Comparison of ENCODE assay signal across 10 cellular contexts in the genomic region with DNA sequence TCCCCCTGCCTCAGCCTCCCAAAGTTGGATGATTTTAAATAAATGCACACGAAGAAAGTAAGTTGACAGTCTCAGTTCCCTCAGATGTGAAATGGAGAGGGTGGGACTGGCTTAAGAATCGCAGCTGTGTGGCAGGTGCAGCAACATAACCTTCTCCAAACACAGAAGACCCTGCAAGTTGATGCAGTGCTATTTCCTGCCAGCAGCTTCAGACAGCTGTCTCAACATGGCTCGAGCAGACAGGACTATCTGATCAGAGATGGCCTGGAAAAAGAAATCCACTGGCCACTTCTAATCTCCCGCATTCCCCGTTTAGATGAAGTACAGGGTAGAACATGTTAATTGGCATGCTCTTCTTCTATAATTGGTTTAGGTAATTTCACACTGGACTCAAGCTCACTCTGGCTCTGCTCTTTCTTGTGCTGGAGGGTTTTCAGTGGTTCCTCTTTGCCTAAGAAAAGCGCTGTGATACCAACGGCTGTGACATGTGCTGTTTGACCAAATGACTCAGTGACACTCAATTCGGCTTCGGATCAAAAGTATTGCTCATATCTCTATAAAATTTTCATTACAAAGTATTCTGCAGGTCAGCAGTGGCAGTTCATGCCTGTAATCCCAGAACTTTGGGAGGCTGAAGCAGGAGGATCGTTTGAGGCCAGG. TPM values are rescaled to one million over a fixed set of nuclear protein-coding genes. Genes with fewer than 3 reads are reported as not detected.
DNase-seq lines count a peak whose midpoint lies in the region; ATAC-seq, FAIRE-seq and TF ChIP-seq lines count a peak whose summit lies in the region.
"Had no signal": no experiment of that assay in that cellular context is flagged by ENCODE, and none has a peak within 500 bp of the region (broad histone marks: within the 10 kb centered on the region; RNA-seq: fewer than 3 reads in every experiment).

No MANE protein-coding gene starts in this region.

- peak; percentile 32 for DNase-seq in GM12878 (ENCODE audit: low read depth, low spot score)
- DNase-seq in NCI-H1417 (lab: John Stamatoyannopoulos, UW), result no peak
- no peak for DNase-seq in ecto neural progenitor cell (ENCODE audit: low spot score)
- DNase-seq in uterus, result no peak
- DNase-seq: COR-L47 had no signal

- CTCF ChIA-PET in GM12878 (lab: Yijun Ruan, JAX), result interaction anchor here (0.6 to 6.9 kb wide), 13 partner anchors 14 to 453 kb away, joined by 3 to 59 read pairs (median 6); a partner anchor contains a TSS

- RAD21 ChIA-PET in GM12878 (lab: Charles Lee; ENCODE audit: unreplicated experiment), result interaction anchor here (0.6 to 3.1 kb wide), 13 partner anchors 14 to 275 kb away, joined by 3 to 20 read pairs (median 4); a partner anchor contains a TSS

- peak overlapping the region; percentile 74 for H2AFZ ChIP-seq in GM12878 (ENCODE audit: control insufficient read depth, low read depth, low read length)

- in situ Hi-C loops in GM12878 (cut with MboI), result no loop called here

- peak in 1 of 2 experiments; percentile 59; a peak in 1 of 4 replicates for TF ChIP-seq EP300 in GM12878 (IDR thresholded peaks at IDR 0.05; ENCODE audit: borderline replicate concordance in 1 of 2, control insufficient read depth in 1 of 2, low read depth in 2 of 2, low read length in 2 of 2)

- H3K9ac ChIP-seq in GM12878 (ENCODE audit: control insufficient read depth, insufficient read depth, low read length), result peak overlapping the region; percentile 46

- SMC1A ChIA-PET in GM12878 (lab: Charles Lee; ENCODE audit: uncharacterized antibody, unreplicated experiment), result interaction anchor here (0.9 to 6.2 kb wide), 16 partner anchors 9 to 487 kb away, joined by 3 to 70 read pairs (median 6); a partner anchor contains a TSS

- TSS peak; percentile 51 for BruUV-seq in GM12878 (replicated peaks; lab: Mats Ljungman, UMichigan)

- WGBS in GM12878 (ENCODE audit: insufficient coverage, insufficient replicate concordance, low lambda C conversion rate, missing lambda C conversion rate), result 25% methylated on average over 10 of the region's 10 CpGs

- H3K4me3 ChIP-seq in DOHH2 (ENCODE audit: low read length) (peak overlapping the region; percentile 73), GM12878 (no peak overlapping the region), uterus (no peak overlapping the region)
- H3K4me3 ChIP-seq: skin epidermis had no signal

- peak overlapping the region; percentile 99 for H3K27ac ChIP-seq in DOHH2 (ENCODE audit: low read depth, low read length)
- peak overlapping the region; percentile 97 for H3K27ac ChIP-seq in GM12878 (ENCODE audit: control insufficient read depth, insufficient read depth)
- H3K27ac ChIP-seq in uterus, result peak overlapping the region in 1 of 2 donors; percentile 27

- no peak for TF ChIP-seq CTCF in DOHH2 (IDR thresholded peaks at IDR 0.05; ENCODE audit: low read depth, low read length, poor library complexity, severe bottlenecking)
- no peak for TF ChIP-seq CTCF in GM12878 (IDR thresholded peaks at IDR 0.05 in 2 of 3, conservative IDR thresholded peaks at IDR 0.05 in 1 of 3; ENCODE audit: control insufficient read depth in 2 of 3, extremely low read depth in 1 of 3, insufficient read depth in 1 of 3, low read depth in 3 of 3, low read length in 3 of 3)
- no peak for TF ChIP-seq CTCF in uterus (IDR thresholded peaks at IDR 0.05)

- peaks cover 88% of the 10 kb centered on the region for H3K4me1 ChIP-seq in DOHH2 (ENCODE audit: control insufficient read depth, low read length)
- H3K4me1 ChIP-seq in GM12878 (ENCODE audit: control insufficient read depth, insufficient read depth, low read length), result peaks cover 39% of the 10 kb centered on the region
- no peaks in the 10 kb centered on the region for H3K4me1 ChIP-seq in uterus

- H3K4me2 ChIP-seq in DOHH2 (ENCODE audit: low read length), result peak overlapping the region; percentile 94
- peak overlapping the region; percentile 63 for H3K4me2 ChIP-seq in GM12878 (ENCODE audit: control insufficient read depth, insufficient read depth)

- H3K79me2 ChIP-seq in DOHH2 (ENCODE audit: control insufficient read depth, low read length) (no peaks in the 10 kb centered on the region), GM12878 (ENCODE audit: control insufficient read depth, insufficient read depth, low read length) (no peaks in the 10 kb centered on the region)

- ATAC-seq in GM19467 (IDR thresholded peaks at IDR 0.05; ENCODE audit: unreplicated experiment) (peak; percentile 44), HG03378 (IDR thresholded peaks at IDR 0.05; ENCODE audit: unreplicated experiment) (peak; percentile 29), GM12878 (peak; percentile 37), GM21367 (IDR thresholded peaks at IDR 0.05; ENCODE audit: unreplicated experiment) (no peak)

- H3F3A ChIP-seq in DOHH2 (ENCODE audit: control insufficient read depth, insufficient read depth), result peaks cover 23% of the 10 kb centered on the region

- POLR2A ChIA-PET in GM12878 (lab: Charles Lee), result interaction anchor here (0.6 to 2.3 kb wide), 7 partner anchors 8 to 574 kb away, joined by 3 to 10 read pairs (median 4); a partner anchor contains a TSS

- TF ChIP-seq POLR2A in GM12878 (IDR thresholded peaks at IDR 0.05; ENCODE audit: low read depth, low read length) (peak; percentile 61; the same call in 1 of the 2 replicates), uterus (IDR thresholded peaks at IDR 0.05) (no peak)

- H3K9me3 ChIP-seq in DOHH2 (ENCODE audit: control insufficient read depth, insufficient read depth, low read length) (no peaks in the 10 kb centered on the region), GM12878 (replicated peaks; ENCODE audit: control insufficient read depth, insufficient read depth, low read length) (no peaks in the 10 kb centered on the region), uterus (no peaks in the 10 kb centered on the region)

- H3K27me3 ChIP-seq in DOHH2 (ENCODE audit: control insufficient read depth, low read length), result no peaks in the 10 kb centered on the region
- no peaks in the 10 kb centered on the region for H3K27me3 ChIP-seq in GM12878 (replicated peaks in 1 of 2; ENCODE audit: control insufficient read depth in 2 of 2, insufficient read depth in 2 of 2, low read length in 1 of 2)
- H3K27me3 ChIP-seq in uterus, result no peaks in the 10 kb centered on the region

- intact Hi-C loops in GM12878 (cut with micrococcal nuclease; ENCODE audit: unreplicated experiment), result loop anchor here (5.0 to 10.0 kb wide), 2 partner anchors 425 to 488 kb away; no protein-coding TSS in a partner anchor
- intact Hi-C loops in uterus (cut with DNase I; ENCODE audit: low total_unique reads), result no loop called here

- no peaks in the 10 kb centered on the region for H4K20me1 ChIP-seq in DOHH2 (ENCODE audit: control insufficient read depth, insufficient read depth, low read depth, low read length)
- no peaks in the 10 kb centered on the region for H4K20me1 ChIP-seq in GM12878 (ENCODE audit: control insufficient read depth, insufficient read depth)

- peak; percentile 73 for FAIRE-seq in GM12878 (lab: Jason Lieb, UNC)

- H3K36me3 ChIP-seq in DOHH2 (ENCODE audit: control insufficient read depth, low read length), result no peaks in the 10 kb centered on the region
- H3K36me3 ChIP-seq in GM12878 (ENCODE audit: control insufficient read depth in 2 of 2, insufficient read depth in 2 of 2, low read length in 1 of 2), result no peaks in the 10 kb centered on the region
- no peaks in the 10 kb centered on the region for H3K36me3 ChIP-seq in uterus

- no peaks in the 10 kb centered on the region for H3K9me2 ChIP-seq in DOHH2 (replicated peaks; ENCODE audit: control insufficient read depth, low read length)

- TF ChIP-seq RAD21 in GM12878 (IDR thresholded peaks at IDR 0.05; ENCODE audit: insufficient read depth, low read depth, low read length), result no peak

TF ChIP-seq in GM12878, 131 proteins besides CTCF, POLR2A, EP300 and RAD21 (continues in another document):
- TF ChIP-seq SIN3A (IDR thresholded peaks at IDR 0.05; ENCODE audit: low read depth, low read length) (no peak), SRF (IDR thresholded peaks at IDR 0.05; ENCODE audit: low read depth in 2 of 2, low read length in 2 of 2) (no peak)
- TF ChIP-seq, protein P1, sequence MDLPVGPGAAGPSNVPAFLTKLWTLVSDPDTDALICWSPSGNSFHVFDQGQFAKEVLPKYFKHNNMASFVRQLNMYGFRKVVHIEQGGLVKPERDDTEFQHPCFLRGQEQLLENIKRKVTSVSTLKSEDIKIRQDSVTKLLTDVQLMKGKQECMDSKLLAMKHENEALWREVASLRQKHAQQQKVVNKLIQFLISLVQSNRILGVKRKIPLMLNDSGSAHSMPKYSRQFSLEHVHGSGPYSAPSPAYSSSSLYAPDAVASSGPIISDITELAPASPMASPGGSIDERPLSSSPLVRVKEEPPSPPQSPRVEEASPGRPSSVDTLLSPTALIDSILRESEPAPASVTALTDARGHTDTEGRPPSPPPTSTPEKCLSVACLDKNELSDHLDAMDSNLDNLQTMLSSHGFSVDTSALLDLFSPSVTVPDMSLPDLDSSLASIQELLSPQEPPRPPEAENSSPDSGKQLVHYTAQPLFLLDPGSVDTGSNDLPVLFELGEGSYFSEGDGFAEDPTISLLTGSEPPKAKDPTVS (IDR thresholded peaks at IDR 0.05; ENCODE audit: low read depth, low read length), result no peak

RNA-seq across cellular contexts. Expression of a gene that starts 40.2 kb away (rescaled TPM):
- 24.7 and 31.7 TPM in 2 replicates for total RNA-seq in GM12878 (2013; cell fraction: nucleolus; rRNA removed)
- 0.49 and 0.62 TPM in 2 replicates for total RNA-seq in GM12878 (2014; rRNA removed)
- 0.55 and 0.76 TPM in 2 replicates for total RNA-seq in GM12878 (2014; rRNA removed; fragmentation: Illumina TruSeq; extraction: Trizol)
- 1.0 and 1.1 TPM in 2 replicates for total RNA-seq in GM12878 (2021)
- polyA plus RNA-seq in GM12878 (2011; ENCODE audit: low read depth), result 0.80 TPM
- 0.27 and 0.53 TPM in 2 replicates for polyA plus RNA-seq in GM12878 (2011; rRNA removed)
- 0.40 and 0.43 TPM in 2 replicates for polyA plus RNA-seq in GM12878 (2011; cell fraction: cytosol; rRNA removed)
- 0.56 and 2.3 TPM in 2 replicates for polyA plus RNA-seq in GM12878 (2011; cell fraction: nucleus; rRNA removed)
- polyA plus RNA-seq in GM12878 (2012), result 1.5 TPM in 2 replicates
- polyA plus RNA-seq in GM12878 (2014; fragmentation: Illumina TruSeq; extraction: Trizol), result 0.43 and 0.54 TPM in 2 replicates
- under 1 TPM; 0.06 to 0.11 TPM for polyA plus RNA-seq in GM12878 (2014; fragmentation: Nextera tagmentation; extraction: Ambion mirVana)
- 0.60 and 1.4 TPM in 2 replicates for polyA plus RNA-seq in GM12878 (2014; rRNA removed)
- under 1 TPM; 0.51 to 0.62 TPM for polyA plus RNA-seq in GM12878 (2016; fragmentation: Nextera tagmentation; extraction: Ambion mirVana)
- 0.37 and 0.88 TPM in 2 replicates for polyA minus RNA-seq in GM12878 (2011; rRNA and poly(A)+ RNA removed)
- polyA minus RNA-seq in GM12878 (2011; cell fraction: cytosol; rRNA and poly(A)+ RNA removed), result 0.21 TPM in 1 of 2 replicates, not detected in the other
- polyA minus RNA-seq in GM12878 (2011; cell fraction: nucleus; rRNA and poly(A)+ RNA removed), result 0.57 and 0.85 TPM in 2 replicates
- 10 to 100 TPM in 1 of 4 donors, 1 to 10 TPM in 3; 3.1 to 15.8 (median 9.0) TPM for total RNA-seq in uterus
